8 cellular contexts compared by ENCODE assay signal in genomic region chr1:47313915-47314664, GRCh38. TPM values are rescaled to one million over a fixed set of nuclear protein-coding genes. Genes with fewer than 3 reads are reported as not detected.
DNase-seq lines count a peak whose midpoint lies in the region; ATAC-seq, FAIRE-seq and TF ChIP-seq lines count a peak whose summit lies in the region.

TSS of gene STIL (minus strand) at chr1:47314147. CDS start at chr1:47310319, 3,828 bp downstream.

- H3K9ac ChIP-seq in OCI-LY3 (ENCODE audit: low read length) (peak within 1 kb of the TSS; percentile 96), endothelial cell of umbilical vein (replicated peaks; ENCODE audit: extremely low read depth, insufficient read depth, low read length) (peak within 1 kb of the TSS; percentile 92)

- H3K27ac ChIP-seq in OCI-LY3 (ENCODE audit: low read length): peak within 1 kb of the TSS; percentile 63
- H3K27ac ChIP-seq in endothelial cell of umbilical vein (ENCODE audit: insufficient read depth, low read depth, low read length): peak within 1 kb of the TSS; percentile 81

- intact Hi-C loops in endothelial cell of umbilical vein (cut with micrococcal nuclease): loop anchor here (1.0 to 5.0 kb wide), 8 partner anchors 17 to 135 kb away; partner anchors contain the start of gene CMPK1

- peak within 1 kb of the TSS; percentile 93 for H2AFZ ChIP-seq in OCI-LY3 (ENCODE audit: low read depth, low read length)
- peak within 1 kb of the TSS; percentile 95 for H2AFZ ChIP-seq in endothelial cell of umbilical vein (ENCODE audit: low read depth, low read length)

- no peaks in the 10 kb centered on the region for H3K9me3 ChIP-seq in OCI-LY3 (ENCODE audit: insufficient read depth, low read length)
- no peaks in the 10 kb centered on the region for H3K9me3 ChIP-seq in endothelial cell of umbilical vein (replicated peaks; ENCODE audit: control insufficient read depth, insufficient read depth, low read length)

- dilution Hi-C loops in endothelial cell of umbilical vein (cut with MboI; ENCODE audit: extremely low pct_ligation_motif_present, low sequenced_read_pairs): no loop called here

- H3K4me2 ChIP-seq in OCI-LY3 (ENCODE audit: low read length) (peak within 1 kb of the TSS; percentile 97), endothelial cell of umbilical vein (ENCODE audit: insufficient read depth, low read length) (peak within 1 kb of the TSS; percentile 92)

- CTCF ChIA-PET in endothelial cell of umbilical vein (lab: Charles Lee): interaction anchor here (0.9 to 3.2 kb wide), 8 partner anchors 20 to 135 kb away, joined by 3 to 20 read pairs (median 8); partner anchors contain the start of genes CMPK1 and FOXD2

- no peaks in the 10 kb centered on the region for H4K20me1 ChIP-seq in OCI-LY3 (ENCODE audit: insufficient read depth, low read length)
- H4K20me1 ChIP-seq in endothelial cell of umbilical vein (replicated peaks; ENCODE audit: control insufficient read depth, extremely low read depth, insufficient read depth, low read length): no peaks in the 10 kb centered on the region

- peak; percentile 62 for TF ChIP-seq POLR2A in endothelial cell of umbilical vein (IDR thresholded peaks at IDR 0.05; ENCODE audit: low read depth, low read length)

- peaks cover 43% of the 10 kb centered on the region for H3K79me2 ChIP-seq in OCI-LY3 (ENCODE audit: low read length)
- peaks cover 42% of the 10 kb centered on the region for H3K79me2 ChIP-seq in endothelial cell of umbilical vein (ENCODE audit: control insufficient read depth, insufficient read depth, low read length)

- H3K4me1 ChIP-seq in OCI-LY3 (ENCODE audit: low read length) (peaks cover 5% of the 10 kb centered on the region; the same call in 1 of the 2 replicates), endothelial cell of umbilical vein (ENCODE audit: control insufficient read depth, extremely low read depth, insufficient read depth, low read length) (peaks cover 10% of the 10 kb centered on the region)

- H3K4me3 ChIP-seq in OCI-LY3 (ENCODE audit: low read length) (peak within 1 kb of the TSS; percentile 100), endothelial cell of umbilical vein (replicated peaks in 1 of 3; ENCODE audit: insufficient read depth in 1 of 3, low read depth in 1 of 3, low read length in 3 of 3) (peak within 1 kb of the TSS; percentile 53 to 94 (median 92))

- ATAC-seq in GM21515 (IDR thresholded peaks at IDR 0.05; ENCODE audit: unreplicated experiment): peak; percentile 98

- peak; percentile 97 for FAIRE-seq in endothelial cell of umbilical vein (lab: Jason Lieb, UNC)

- H3K9me1 ChIP-seq in endothelial cell of umbilical vein (replicated peaks; ENCODE audit: control insufficient read depth, extremely low read depth, insufficient read depth, low read length): no peaks in the 10 kb centered on the region

- DNase-seq in D341Med (ENCODE audit: low spot score) (peak; percentile 96), HuH-7 (ENCODE audit: low spot score) (peak; percentile 90), endothelial cell of umbilical vein (ENCODE audit: low read depth, low spot score) (peak; percentile 100), midbrain (lab: John Stamatoyannopoulos, UW) (peak; percentile 98)
- peak; percentile 97 for DNase-seq in activated CD8-positive, alpha-beta memory T cell treated with anti-CD3 and anti-CD28 coated beads, Interleukin-2, amount 50 U/mL, for 48 hours
- peak; percentile 91 to 94 for DNase-seq in stimulated activated CD8-positive, alpha-beta memory T cell treated with anti-CD3 and anti-CD28 coated beads, Interleukin-2, amount 100 ng/mL, for 1 hour (ENCODE audit: low read depth in 2 of 2)

- BruUV-seq in endothelial cell of umbilical vein (replicated peaks; lab: Mats Ljungman, UMichigan): no TSS peak

- POLR2A ChIA-PET in endothelial cell of umbilical vein (lab: Charles Lee): interaction anchor here (0.7 to 1.9 kb wide), 4 partner anchors 20 to 135 kb away, joined by 3 to 21 read pairs (median 4); partner anchors contain the start of gene CMPK1

- H3K36me3 ChIP-seq in OCI-LY3 (replicated peaks; ENCODE audit: low read depth, low read length) (peaks cover 10% of the 10 kb centered on the region), endothelial cell of umbilical vein (ENCODE audit: control insufficient read depth in 2 of 2, extremely low read depth in 1 of 2, insufficient read depth in 2 of 2, low read length in 2 of 2) (peaks cover 0 to 4% of the 10 kb centered on the region in 2 experiments)

- TF ChIP-seq CTCF in OCI-LY3 (IDR thresholded peaks at IDR 0.05; ENCODE audit: low read depth, low read length) (no peak), endothelial cell of umbilical vein (IDR thresholded peaks at IDR 0.05; ENCODE audit: extremely low read depth in 1 of 2, insufficient read depth in 1 of 2, low read depth in 1 of 2, low read length in 2 of 2) (no peak)

- H3K27me3 ChIP-seq in OCI-LY3 (ENCODE audit: low read depth, low read length) (no peaks in the 10 kb centered on the region), endothelial cell of umbilical vein (ENCODE audit: control insufficient read depth in 2 of 2, insufficient read depth in 2 of 2, low read length in 2 of 2) (no peaks in the 10 kb centered on the region)

TF ChIP-seq in endothelial cell of umbilical vein, 7 proteins besides CTCF, POLR2A, EP300 and RAD21:
- TF ChIP-seq MAX (IDR thresholded peaks at IDR 0.05; ENCODE audit: insufficient read depth, insufficient read length): peak; percentile 35
- no peak for TF ChIP-seq FOS (IDR thresholded peaks at IDR 0.05; ENCODE audit: borderline replicate concordance, insufficient read depth, low read length)
- no peak for TF ChIP-seq GATA2 (IDR thresholded peaks at IDR 0.05; ENCODE audit: insufficient read depth, insufficient read length, low read depth, low read length)
- no peak for TF ChIP-seq JUN (IDR thresholded peaks at IDR 0.05; ENCODE audit: borderline replicate concordance, insufficient read depth, insufficient read length, low read depth)
- peak; percentile 66 for TF ChIP-seq POLR2AphosphoS5 (IDR thresholded peaks at IDR 0.05; ENCODE audit: insufficient read depth, low read depth, low read length)
- TF ChIP-seq MYC (IDR thresholded peaks at IDR 0.05; ENCODE audit: low read depth, low read length): no peak
- no peak for TF ChIP-seq EZH2 (IDR thresholded peaks at IDR 0.05; ENCODE audit: borderline replicate concordance, low read depth, low read length, severe bottlenecking)

RNA-seq across cellular contexts. Expression of gene STIL, which starts in this region (rescaled TPM):
- total RNA-seq in endothelial cell of umbilical vein: 24.7 and 28.1 TPM in 2 replicates
- polyA plus RNA-seq in endothelial cell of umbilical vein: 8.5 and 10.3 TPM in 2 replicates
- polyA plus RNA-seq in endothelial cell of umbilical vein (2011; cell fraction: cytosol; rRNA removed): 11.4 and 11.7 TPM in 2 replicates
- 17.6 and 26.8 TPM in 2 replicates for polyA plus RNA-seq in endothelial cell of umbilical vein (2011; cell fraction: nucleus; rRNA removed)
- 5.6 and 12.0 TPM in 2 replicates for polyA plus RNA-seq in endothelial cell of umbilical vein (2012)
- polyA minus RNA-seq in endothelial cell of umbilical vein: 31.7 and 33.5 TPM in 2 replicates
- polyA minus RNA-seq in endothelial cell of umbilical vein (2011; cell fraction: cytosol; rRNA and poly(A)+ RNA removed): 24.6 TPM
- polyA minus RNA-seq in endothelial cell of umbilical vein (2011; cell fraction: nucleus; rRNA and poly(A)+ RNA removed): 23.1 and 35.3 TPM in 2 replicates

Comparison
In these comparisons a context has a peak if more than half of its experiments do, and no peak if none do; other contexts are left out.
1. Peak in every context shown above with its lines: DNase-seq, ATAC-seq, H3K4me3 ChIP-seq and H3K27ac ChIP-seq.